Comparison of ENCODE assay signal across 17 cellular contexts in genomic region chr13:73820688-73821087, GRCh38.
DNase-seq lines count a peak whose midpoint lies in the region; ATAC-seq lines count a peak whose summit lies in the region.
"Had no signal": no experiment of that assay in that cellular context is flagged by ENCODE, and none has a peak within 500 bp of the region (broad histone marks: within the 10 kb centered on the region; RNA-seq: fewer than 3 reads in every experiment).

No MANE protein-coding gene starts in this region.

- no peak overlapping the region for H3K27ac ChIP-seq in CD4-positive, alpha-beta memory T cell (ENCODE audit: low read depth, low read length)
- H3K27ac ChIP-seq: neural progenitor cell, RWPE1, uterus had no signal

- H3K4me3 ChIP-seq in CD4-positive, alpha-beta memory T cell (ENCODE audit: low read length in 2 of 2): no peak overlapping the region
- H3K4me3 ChIP-seq: neural progenitor cell, uterus had no signal

- H3K27me3 ChIP-seq in CD4-positive, alpha-beta memory T cell (ENCODE audit: insufficient read depth, low read length): no peaks in the 10 kb centered on the region
- H3K27me3 ChIP-seq: neural progenitor cell, uterus had no signal

- CTCF ChIA-PET in CD4-positive, alpha-beta memory T cell (lab: Charles Lee; ENCODE audit: partially characterized antibody): interaction anchor here (1.8 kb wide), 1 partner anchor 10 kb away, joined by 7 read pairs; no protein-coding TSS in a partner anchor

- ATAC-seq in GM19035 (IDR thresholded peaks at IDR 0.05; ENCODE audit: unreplicated experiment) (peak; percentile 63), GM21786 (IDR thresholded peaks at IDR 0.05; ENCODE audit: unreplicated experiment) (peak; percentile 51), HG03432 (IDR thresholded peaks at IDR 0.05; ENCODE audit: unreplicated experiment) (peak; percentile 59)
- ATAC-seq: WTC11 had no signal

- no peak overlapping the region for H3K4me3 Mint-ChIP-seq in CD4-positive, alpha-beta memory T cell
- H3K4me3 Mint-ChIP-seq: dendritic cell treated with granulocyte-macrophage colony-stimulating factor and Interleukin-4, amounts not matched to agents 40 ng/mL and 50 ng/mL, for 4 days; neural progenitor cell; WTC11 had no signal

- DNase-seq in CD4-positive, alpha-beta memory T cell: no peak
- DNase-seq in NCI-H1105 treated with DMSO at 0.1 percent for 48 hours (lab: John Stamatoyannopoulos, UW) (no peak), NCI-H748 treated with DMSO at 0.1 percent for 48 hours (lab: John Stamatoyannopoulos, UW) (no peak), mesenteric fat pad (ENCODE audit: low spot score) (no peak), NCI-H345 (lab: John Stamatoyannopoulos, UW) (no peak)
- DNase-seq: activated gamma-delta T cell, glutamatergic neuron, mammary epithelial cell, retina, uterus had no signal

- H3K36me3 Mint-ChIP-seq in CD4-positive, alpha-beta memory T cell: peaks cover 34 to 44% of the 10 kb centered on the region in 2 donors
- H3K36me3 Mint-ChIP-seq: WTC11 had no signal

- no peaks in the 10 kb centered on the region for H3K27me3 Mint-ChIP-seq in CD4-positive, alpha-beta memory T cell
- H3K27me3 Mint-ChIP-seq: dendritic cell treated with granulocyte-macrophage colony-stimulating factor and Interleukin-4, amounts not matched to agents 40 ng/mL and 50 ng/mL, for 4 days had no signal

- H3K9me3 Mint-ChIP-seq in CD4-positive, alpha-beta memory T cell: no peaks in the 10 kb centered on the region
- H3K9me3 Mint-ChIP-seq: dendritic cell treated with granulocyte-macrophage colony-stimulating factor and Interleukin-4, amounts not matched to agents 40 ng/mL and 50 ng/mL, for 4 days had no signal

- POLR2A ChIA-PET in CD4-positive, alpha-beta memory T cell (lab: Charles Lee; ENCODE audit: partially characterized antibody): interaction anchor here (0.8 kb wide), 1 partner anchor 10 kb away, joined by 3 read pairs; no protein-coding TSS in a partner anchor

- peaks cover 36 to 70% (median 57%) of the 10 kb centered on the region in 4 donors for H3K4me1 Mint-ChIP-seq in CD4-positive, alpha-beta memory T cell
- H3K4me1 Mint-ChIP-seq: neural progenitor cell had no signal

- H3K4me1 ChIP-seq in CD4-positive, alpha-beta memory T cell (ENCODE audit: insufficient read depth, low read length): peaks cover 25% of the 10 kb centered on the region
- H3K4me1 ChIP-seq: neural progenitor cell, uterus had no signal

- H3K36me3 ChIP-seq in CD4-positive, alpha-beta memory T cell (ENCODE audit: insufficient read depth, low read length): no peaks in the 10 kb centered on the region
- H3K36me3 ChIP-seq: neural progenitor cell, uterus had no signal

- intact Hi-C loops in CD4-positive, alpha-beta memory T cell (cut with micrococcal nuclease): no loop called here

- H3K9me3 ChIP-seq in CD4-positive, alpha-beta memory T cell (ENCODE audit: control insufficient read depth in 1 of 2, low read length in 2 of 2): no peaks in the 10 kb centered on the region
- H3K9me3 ChIP-seq: uterus had no signal

- peak overlapping the region in 4 of 7 donors; percentile 3 to 54 (median 21) for H3K27ac Mint-ChIP-seq in CD4-positive, alpha-beta memory T cell
- H3K27ac Mint-ChIP-seq: dendritic cell treated with granulocyte-macrophage colony-stimulating factor and Interleukin-4, amounts not matched to agents 40 ng/mL and 50 ng/mL, for 4 days; neural progenitor cell; WTC11 had no signal
